Comparison of ENCODE assay signal across 1 cellular context in the genomic region with DNA sequence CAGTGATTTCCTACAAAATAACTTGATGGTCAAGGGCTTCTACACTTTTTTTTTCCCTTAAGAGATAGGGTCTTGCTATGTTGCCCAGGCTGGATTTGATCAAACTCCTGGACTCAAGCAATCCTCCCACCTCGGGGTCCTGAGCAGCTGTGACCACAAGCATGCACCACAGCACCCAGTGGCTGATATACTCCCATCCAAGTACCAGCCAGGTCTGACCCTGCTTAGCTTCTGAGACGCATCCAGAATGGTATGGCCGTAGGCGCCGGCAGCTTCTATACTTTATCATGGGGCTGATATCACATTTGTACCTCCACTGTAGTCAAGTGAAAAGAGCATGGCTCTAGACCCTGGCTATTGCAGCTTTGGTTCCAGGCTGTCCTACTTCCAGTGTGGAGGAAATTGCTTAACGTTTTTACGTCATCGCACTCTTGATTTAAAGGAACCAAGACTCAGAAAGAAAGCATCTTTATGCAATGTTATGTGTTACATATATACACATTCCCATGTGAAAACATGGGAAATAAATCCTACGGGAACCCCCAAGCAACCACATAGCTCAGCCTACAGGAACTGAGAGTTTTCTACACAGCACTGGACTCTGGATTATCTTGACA.
TF ChIP-seq lines count a peak whose summit lies in the region.

No MANE protein-coding gene starts in this region.

TF ChIP-seq in K562, 482 proteins besides CTCF, POLR2A, EP300 and RAD21:
- TF ChIP-seq, protein P1, sequence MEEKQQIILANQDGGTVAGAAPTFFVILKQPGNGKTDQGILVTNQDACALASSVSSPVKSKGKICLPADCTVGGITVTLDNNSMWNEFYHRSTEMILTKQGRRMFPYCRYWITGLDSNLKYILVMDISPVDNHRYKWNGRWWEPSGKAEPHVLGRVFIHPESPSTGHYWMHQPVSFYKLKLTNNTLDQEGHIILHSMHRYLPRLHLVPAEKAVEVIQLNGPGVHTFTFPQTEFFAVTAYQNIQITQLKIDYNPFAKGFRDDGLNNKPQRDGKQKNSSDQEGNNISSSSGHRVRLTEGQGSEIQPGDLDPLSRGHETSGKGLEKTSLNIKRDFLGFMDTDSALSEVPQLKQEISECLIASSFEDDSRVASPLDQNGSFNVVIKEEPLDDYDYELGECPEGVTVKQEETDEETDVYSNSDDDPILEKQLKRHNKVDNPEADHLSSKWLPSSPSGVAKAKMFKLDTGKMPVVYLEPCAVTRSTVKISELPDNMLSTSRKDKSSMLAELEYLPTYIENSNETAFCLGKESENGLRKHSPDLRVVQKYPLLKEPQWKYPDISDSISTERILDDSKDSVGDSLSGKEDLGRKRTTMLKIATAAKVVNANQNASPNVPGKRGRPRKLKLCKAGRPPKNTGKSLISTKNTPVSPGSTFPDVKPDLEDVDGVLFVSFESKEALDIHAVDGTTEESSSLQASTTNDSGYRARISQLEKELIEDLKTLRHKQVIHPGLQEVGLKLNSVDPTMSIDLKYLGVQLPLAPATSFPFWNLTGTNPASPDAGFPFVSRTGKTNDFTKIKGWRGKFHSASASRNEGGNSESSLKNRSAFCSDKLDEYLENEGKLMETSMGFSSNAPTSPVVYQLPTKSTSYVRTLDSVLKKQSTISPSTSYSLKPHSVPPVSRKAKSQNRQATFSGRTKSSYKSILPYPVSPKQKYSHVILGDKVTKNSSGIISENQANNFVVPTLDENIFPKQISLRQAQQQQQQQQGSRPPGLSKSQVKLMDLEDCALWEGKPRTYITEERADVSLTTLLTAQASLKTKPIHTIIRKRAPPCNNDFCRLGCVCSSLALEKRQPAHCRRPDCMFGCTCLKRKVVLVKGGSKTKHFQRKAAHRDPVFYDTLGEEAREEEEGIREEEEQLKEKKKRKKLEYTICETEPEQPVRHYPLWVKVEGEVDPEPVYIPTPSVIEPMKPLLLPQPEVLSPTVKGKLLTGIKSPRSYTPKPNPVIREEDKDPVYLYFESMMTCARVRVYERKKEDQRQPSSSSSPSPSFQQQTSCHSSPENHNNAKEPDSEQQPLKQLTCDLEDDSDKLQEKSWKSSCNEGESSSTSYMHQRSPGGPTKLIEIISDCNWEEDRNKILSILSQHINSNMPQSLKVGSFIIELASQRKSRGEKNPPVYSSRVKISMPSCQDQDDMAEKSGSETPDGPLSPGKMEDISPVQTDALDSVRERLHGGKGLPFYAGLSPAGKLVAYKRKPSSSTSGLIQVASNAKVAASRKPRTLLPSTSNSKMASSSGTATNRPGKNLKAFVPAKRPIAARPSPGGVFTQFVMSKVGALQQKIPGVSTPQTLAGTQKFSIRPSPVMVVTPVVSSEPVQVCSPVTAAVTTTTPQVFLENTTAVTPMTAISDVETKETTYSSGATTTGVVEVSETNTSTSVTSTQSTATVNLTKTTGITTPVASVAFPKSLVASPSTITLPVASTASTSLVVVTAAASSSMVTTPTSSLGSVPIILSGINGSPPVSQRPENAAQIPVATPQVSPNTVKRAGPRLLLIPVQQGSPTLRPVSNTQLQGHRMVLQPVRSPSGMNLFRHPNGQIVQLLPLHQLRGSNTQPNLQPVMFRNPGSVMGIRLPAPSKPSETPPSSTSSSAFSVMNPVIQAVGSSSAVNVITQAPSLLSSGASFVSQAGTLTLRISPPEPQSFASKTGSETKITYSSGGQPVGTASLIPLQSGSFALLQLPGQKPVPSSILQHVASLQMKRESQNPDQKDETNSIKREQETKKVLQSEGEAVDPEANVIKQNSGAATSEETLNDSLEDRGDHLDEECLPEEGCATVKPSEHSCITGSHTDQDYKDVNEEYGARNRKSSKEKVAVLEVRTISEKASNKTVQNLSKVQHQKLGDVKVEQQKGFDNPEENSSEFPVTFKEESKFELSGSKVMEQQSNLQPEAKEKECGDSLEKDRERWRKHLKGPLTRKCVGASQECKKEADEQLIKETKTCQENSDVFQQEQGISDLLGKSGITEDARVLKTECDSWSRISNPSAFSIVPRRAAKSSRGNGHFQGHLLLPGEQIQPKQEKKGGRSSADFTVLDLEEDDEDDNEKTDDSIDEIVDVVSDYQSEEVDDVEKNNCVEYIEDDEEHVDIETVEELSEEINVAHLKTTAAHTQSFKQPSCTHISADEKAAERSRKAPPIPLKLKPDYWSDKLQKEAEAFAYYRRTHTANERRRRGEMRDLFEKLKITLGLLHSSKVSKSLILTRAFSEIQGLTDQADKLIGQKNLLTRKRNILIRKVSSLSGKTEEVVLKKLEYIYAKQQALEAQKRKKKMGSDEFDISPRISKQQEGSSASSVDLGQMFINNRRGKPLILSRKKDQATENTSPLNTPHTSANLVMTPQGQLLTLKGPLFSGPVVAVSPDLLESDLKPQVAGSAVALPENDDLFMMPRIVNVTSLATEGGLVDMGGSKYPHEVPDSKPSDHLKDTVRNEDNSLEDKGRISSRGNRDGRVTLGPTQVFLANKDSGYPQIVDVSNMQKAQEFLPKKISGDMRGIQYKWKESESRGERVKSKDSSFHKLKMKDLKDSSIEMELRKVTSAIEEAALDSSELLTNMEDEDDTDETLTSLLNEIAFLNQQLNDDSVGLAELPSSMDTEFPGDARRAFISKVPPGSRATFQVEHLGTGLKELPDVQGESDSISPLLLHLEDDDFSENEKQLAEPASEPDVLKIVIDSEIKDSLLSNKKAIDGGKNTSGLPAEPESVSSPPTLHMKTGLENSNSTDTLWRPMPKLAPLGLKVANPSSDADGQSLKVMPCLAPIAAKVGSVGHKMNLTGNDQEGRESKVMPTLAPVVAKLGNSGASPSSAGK (IDR thresholded peaks at IDR 0.05): no peak
- TF ChIP-seq TBP (optimal IDR thresholded peaks at IDR 0.05; ENCODE audit: low read depth, low read length) (peak; percentile 27), POLR3A (IDR thresholded peaks at IDR 0.05; ENCODE audit: borderline replicate concordance, extremely low read depth, insufficient read depth, insufficient read length) (peak; percentile 11), ZNF175 (CRISPR knock-in tag; IDR thresholded peaks at IDR 0.05; ENCODE audit: low read depth) (no peak), NBN (IDR thresholded peaks at IDR 0.05; ENCODE audit: low read depth) (no peak)
TF ChIP-seq in K562: peak in this region for 2.
